11 cellular contexts compared by ENCODE assay signal in genomic region chr16:67441289-67441753, GRCh38.
DNase-seq lines count a peak whose midpoint lies in the region; ATAC-seq lines count a peak whose summit lies in the region.
"Had no signal": no experiment of that assay in that cellular context is flagged by ENCODE, and none has a peak within 500 bp of the region (broad histone marks: within the 10 kb centered on the region; RNA-seq: fewer than 3 reads in every experiment).

No MANE protein-coding gene starts in this region.

- intact Hi-C loops in posterior cingulate gyrus (cut with DNase I), result no loop called here

- ATAC-seq in GM21390 (IDR thresholded peaks at IDR 0.05; ENCODE audit: unreplicated experiment), result no peak
- ATAC-seq: activated naive CD4-positive, alpha-beta T cell treated with anti-CD3 and anti-CD28 coated beads, Interleukin-2, amount 50 U/mL, for 72 hours; stimulated activated naive B cell treated with anti-CD40 and anti-IgM and Interleukin-4, amounts not matched to agents 10 μg/mL and 1 μg/mL and 100 μg/mL, for 72 hours had no signal

- DNase-seq in DMS79 (lab: John Stamatoyannopoulos, UW) (peak; percentile 88), NCI-H2171 treated with DMSO at 0.1 percent for 48 hours (lab: John Stamatoyannopoulos, UW) (peak; percentile 93), globus pallidus (ENCODE audit: low spot score) (peak; percentile 53), posterior cingulate gyrus (peak in 7 of 10 donors; percentile 31 to 88 (median 48))
- DNase-seq in activated CD8-positive, alpha-beta memory T cell treated with anti-CD3 and anti-CD28 coated beads, Interleukin-2, amount 50 U/mL, for 48 hours, result no peak
- no peak for DNase-seq in effector CD4-positive, alpha-beta T cell
- DNase-seq in stimulated activated naive CD4-positive, alpha-beta T cell treated with Interleukin-2 at 50 U/mL for 16 hours (lab: John Stamatoyannopoulos, UW), result no peak
- DNase-seq: spleen; stimulated activated naive B cell treated with anti-CD40 and anti-IgM and Interleukin-4, amounts not matched to agents 10 μg/mL and 1 μg/mL and 100 μg/mL, for 72 hours had no signal

Comparison
In these comparisons a context has a peak if more than half of its experiments do, and no peak if none do; other contexts are left out.
1. DNase-seq: peak in DMS79 (single experiment), NCI-H2171 treated with DMSO at 0.1 percent for 48 hours (single experiment), globus pallidus (single experiment) and posterior cingulate gyrus (7 of 10); none in activated CD8-positive, alpha-beta memory T cell treated with anti-CD3 and anti-CD28 coated beads, Interleukin-2, amount 50 U/mL, for 48 hours (single experiment), effector CD4-positive, alpha-beta T cell (single experiment) and stimulated activated naive CD4-positive, alpha-beta T cell treated with Interleukin-2 at 50 U/mL for 16 hours (single experiment).